In the genomic region with DNA sequence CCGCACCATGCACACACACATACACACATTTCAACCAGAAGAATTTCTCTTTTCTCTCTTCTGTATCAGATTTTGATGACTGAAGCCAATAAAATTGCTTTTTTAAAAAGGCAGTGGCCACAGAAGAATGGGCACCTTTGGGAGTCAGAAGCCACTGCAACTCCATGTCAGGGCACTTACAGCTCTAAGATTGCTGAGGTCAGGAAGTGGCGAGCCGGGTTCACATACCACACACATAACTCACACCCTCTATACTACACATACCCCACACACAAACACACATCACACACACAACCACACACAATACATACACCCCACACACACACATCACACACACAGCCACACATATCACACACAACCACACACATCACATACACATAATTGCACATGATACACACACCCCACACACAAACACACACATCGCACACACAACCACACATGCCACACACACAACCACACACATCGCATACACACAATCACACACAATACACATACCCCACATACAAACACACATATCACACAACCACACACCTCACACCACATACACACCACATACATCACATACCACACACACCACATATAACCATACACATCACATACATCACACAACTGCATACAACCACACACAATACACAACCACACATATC, we compare ENCODE assay signal across 1 cellular context.
TF ChIP-seq lines count a peak whose summit lies in the region.

No MANE protein-coding gene starts in this region.

TF ChIP-seq in HEK293, 187 proteins besides CTCF, POLR2A, EP300 and RAD21 (continued from another document and continues in another):
- TF ChIP-seq, protein P1, sequence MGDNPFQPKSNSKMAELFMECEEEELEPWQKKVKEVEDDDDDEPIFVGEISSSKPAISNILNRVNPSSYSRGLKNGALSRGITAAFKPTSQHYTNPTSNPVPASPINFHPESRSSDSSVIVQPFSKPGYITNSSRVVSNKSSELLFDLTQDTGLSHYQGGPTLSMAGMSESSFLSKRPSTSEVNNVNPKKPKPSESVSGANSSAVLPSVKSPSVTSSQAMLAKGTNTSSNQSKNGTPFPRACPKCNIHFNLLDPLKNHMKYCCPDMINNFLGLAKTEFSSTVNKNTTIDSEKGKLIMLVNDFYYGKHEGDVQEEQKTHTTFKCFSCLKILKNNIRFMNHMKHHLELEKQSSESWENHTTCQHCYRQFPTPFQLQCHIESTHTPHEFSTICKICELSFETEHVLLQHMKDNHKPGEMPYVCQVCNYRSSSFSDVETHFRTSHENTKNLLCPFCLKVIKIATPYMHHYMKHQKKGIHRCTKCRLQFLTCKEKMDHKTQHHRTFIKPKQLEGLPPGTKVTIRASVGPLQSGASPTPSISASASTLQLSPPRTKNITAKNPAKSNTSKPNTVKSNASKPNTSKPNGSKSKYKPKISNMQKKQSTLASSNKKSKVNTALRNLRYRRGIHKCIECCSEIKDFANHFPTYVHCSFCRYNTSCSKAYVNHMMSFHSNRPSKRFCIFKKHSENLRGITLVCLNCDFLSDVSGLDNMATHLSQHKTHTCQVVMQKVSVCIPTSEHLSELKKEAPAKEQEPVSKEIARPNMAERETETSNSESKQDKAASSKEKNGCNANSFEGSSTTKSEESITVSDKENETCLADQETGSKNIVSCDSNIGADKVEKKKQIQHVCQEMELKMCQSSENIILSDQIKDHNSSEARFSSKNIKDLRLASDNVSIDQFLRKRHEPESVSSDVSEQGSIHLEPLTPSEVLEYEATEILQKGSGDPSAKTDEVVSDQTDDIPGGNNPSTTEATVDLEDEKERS (tag by site-specific recombination; IDR thresholded peaks at IDR 0.05): no peak
- peak; percentile 59 for TF ChIP-seq MYNN (tag by site-specific recombination; IDR thresholded peaks at IDR 0.05; ENCODE audit: borderline replicate concordance)
- TF ChIP-seq, protein P2, sequence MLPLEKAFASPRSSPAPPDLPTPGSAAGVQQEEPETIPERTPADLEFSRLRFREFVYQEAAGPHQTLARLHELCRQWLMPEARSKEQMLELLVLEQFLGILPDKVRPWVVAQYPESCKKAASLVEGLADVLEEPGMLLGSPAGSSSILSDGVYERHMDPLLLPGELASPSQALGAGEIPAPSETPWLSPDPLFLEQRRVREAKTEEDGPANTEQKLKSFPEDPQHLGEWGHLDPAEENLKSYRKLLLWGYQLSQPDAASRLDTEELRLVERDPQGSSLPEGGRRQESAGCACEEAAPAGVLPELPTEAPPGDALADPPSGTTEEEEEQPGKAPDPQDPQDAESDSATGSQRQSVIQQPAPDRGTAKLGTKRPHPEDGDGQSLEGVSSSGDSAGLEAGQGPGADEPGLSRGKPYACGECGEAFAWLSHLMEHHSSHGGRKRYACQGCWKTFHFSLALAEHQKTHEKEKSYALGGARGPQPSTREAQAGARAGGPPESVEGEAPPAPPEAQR (tag by site-specific recombination; IDR thresholded peaks at IDR 0.05): no peak
- no peak for TF ChIP-seq SCRT2 (tag by site-specific recombination; IDR thresholded peaks at IDR 0.05)
- TF ChIP-seq, protein P3, sequence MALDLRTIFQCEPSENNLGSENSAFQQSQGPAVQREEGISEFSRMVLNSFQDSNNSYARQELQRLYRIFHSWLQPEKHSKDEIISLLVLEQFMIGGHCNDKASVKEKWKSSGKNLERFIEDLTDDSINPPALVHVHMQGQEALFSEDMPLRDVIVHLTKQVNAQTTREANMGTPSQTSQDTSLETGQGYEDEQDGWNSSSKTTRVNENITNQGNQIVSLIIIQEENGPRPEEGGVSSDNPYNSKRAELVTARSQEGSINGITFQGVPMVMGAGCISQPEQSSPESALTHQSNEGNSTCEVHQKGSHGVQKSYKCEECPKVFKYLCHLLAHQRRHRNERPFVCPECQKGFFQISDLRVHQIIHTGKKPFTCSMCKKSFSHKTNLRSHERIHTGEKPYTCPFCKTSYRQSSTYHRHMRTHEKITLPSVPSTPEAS (tag by site-specific recombination; IDR thresholded peaks at IDR 0.05): peak; percentile 38; the same call in 1 of the 2 replicates
- TF ChIP-seq ZFP37 (tag by site-specific recombination; IDR thresholded peaks at IDR 0.05): no peak
- no peak for TF ChIP-seq ZNF529 (tag by site-specific recombination; IDR thresholded peaks at IDR 0.05; ENCODE audit: insufficient replicate concordance)
- no peak for TF ChIP-seq ZNF596 (tag by site-specific recombination; IDR thresholded peaks at IDR 0.05)
- TF ChIP-seq SALL2 (tag by site-specific recombination; IDR thresholded peaks at IDR 0.05; ENCODE audit: borderline replicate concordance): no peak; the same call in 1 of the 2 replicates
- no peak for TF ChIP-seq ZNF24 (tag by site-specific recombination; IDR thresholded peaks at IDR 0.05)
- TF ChIP-seq, protein P4, sequence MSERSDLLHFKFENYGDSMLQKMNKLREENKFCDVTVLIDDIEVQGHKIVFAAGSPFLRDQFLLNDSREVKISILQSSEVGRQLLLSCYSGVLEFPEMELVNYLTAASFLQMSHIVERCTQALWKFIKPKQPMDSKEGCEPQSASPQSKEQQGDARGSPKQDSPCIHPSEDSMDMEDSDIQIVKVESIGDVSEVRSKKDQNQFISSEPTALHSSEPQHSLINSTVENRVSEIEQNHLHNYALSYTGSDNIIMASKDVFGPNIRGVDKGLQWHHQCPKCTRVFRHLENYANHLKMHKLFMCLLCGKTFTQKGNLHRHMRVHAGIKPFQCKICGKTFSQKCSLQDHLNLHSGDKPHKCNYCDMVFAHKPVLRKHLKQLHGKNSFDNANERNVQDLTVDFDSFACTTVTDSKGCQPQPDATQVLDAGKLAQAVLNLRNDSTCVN (tag by site-specific recombination; optimal IDR thresholded peaks at IDR 0.05): peak; percentile 29
- peak; percentile 70; the same call in 1 of the 2 replicates for TF ChIP-seq ZNF175 (tag by site-specific recombination; IDR thresholded peaks at IDR 0.05)
- no peak for TF ChIP-seq ZNF561 (tag by site-specific recombination; IDR thresholded peaks at IDR 0.05; ENCODE audit: borderline replicate concordance)
- TF ChIP-seq ZNF768 (tag by site-specific recombination; IDR thresholded peaks at IDR 0.05): no peak; the same call in 1 of the 2 replicates
- no peak; the same call in 1 of the 2 replicates for TF ChIP-seq ZNF2 (tag by site-specific recombination; IDR thresholded peaks at IDR 0.05)
- TF ChIP-seq SETDB1 (IDR thresholded peaks at IDR 0.05; ENCODE audit: insufficient read length, low read length): no peak
- TF ChIP-seq FEZF1 (tag by site-specific recombination; IDR thresholded peaks at IDR 0.05): no peak
- TF ChIP-seq, protein P5, sequence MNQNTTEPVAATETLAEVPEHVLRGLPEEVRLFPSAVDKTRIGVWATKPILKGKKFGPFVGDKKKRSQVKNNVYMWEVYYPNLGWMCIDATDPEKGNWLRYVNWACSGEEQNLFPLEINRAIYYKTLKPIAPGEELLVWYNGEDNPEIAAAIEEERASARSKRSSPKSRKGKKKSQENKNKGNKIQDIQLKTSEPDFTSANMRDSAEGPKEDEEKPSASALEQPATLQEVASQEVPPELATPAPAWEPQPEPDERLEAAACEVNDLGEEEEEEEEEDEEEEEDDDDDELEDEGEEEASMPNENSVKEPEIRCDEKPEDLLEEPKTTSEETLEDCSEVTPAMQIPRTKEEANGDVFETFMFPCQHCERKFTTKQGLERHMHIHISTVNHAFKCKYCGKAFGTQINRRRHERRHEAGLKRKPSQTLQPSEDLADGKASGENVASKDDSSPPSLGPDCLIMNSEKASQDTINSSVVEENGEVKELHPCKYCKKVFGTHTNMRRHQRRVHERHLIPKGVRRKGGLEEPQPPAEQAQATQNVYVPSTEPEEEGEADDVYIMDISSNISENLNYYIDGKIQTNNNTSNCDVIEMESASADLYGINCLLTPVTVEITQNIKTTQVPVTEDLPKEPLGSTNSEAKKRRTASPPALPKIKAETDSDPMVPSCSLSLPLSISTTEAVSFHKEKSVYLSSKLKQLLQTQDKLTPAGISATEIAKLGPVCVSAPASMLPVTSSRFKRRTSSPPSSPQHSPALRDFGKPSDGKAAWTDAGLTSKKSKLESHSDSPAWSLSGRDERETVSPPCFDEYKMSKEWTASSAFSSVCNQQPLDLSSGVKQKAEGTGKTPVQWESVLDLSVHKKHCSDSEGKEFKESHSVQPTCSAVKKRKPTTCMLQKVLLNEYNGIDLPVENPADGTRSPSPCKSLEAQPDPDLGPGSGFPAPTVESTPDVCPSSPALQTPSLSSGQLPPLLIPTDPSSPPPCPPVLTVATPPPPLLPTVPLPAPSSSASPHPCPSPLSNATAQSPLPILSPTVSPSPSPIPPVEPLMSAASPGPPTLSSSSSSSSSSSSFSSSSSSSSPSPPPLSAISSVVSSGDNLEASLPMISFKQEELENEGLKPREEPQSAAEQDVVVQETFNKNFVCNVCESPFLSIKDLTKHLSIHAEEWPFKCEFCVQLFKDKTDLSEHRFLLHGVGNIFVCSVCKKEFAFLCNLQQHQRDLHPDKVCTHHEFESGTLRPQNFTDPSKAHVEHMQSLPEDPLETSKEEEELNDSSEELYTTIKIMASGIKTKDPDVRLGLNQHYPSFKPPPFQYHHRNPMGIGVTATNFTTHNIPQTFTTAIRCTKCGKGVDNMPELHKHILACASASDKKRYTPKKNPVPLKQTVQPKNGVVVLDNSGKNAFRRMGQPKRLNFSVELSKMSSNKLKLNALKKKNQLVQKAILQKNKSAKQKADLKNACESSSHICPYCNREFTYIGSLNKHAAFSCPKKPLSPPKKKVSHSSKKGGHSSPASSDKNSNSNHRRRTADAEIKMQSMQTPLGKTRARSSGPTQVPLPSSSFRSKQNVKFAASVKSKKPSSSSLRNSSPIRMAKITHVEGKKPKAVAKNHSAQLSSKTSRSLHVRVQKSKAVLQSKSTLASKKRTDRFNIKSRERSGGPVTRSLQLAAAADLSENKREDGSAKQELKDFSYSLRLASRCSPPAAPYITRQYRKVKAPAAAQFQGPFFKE (tag by site-specific recombination; IDR thresholded peaks at IDR 0.05; ENCODE audit: borderline replicate concordance): peak; percentile 92
- peak; percentile 18; the same call in 1 of the 2 replicates for TF ChIP-seq ZNF514 (tag by site-specific recombination; IDR thresholded peaks at IDR 0.05)
- no peak for TF ChIP-seq MZF1 (tag by site-specific recombination; IDR thresholded peaks at IDR 0.05; ENCODE audit: borderline replicate concordance)
- TF ChIP-seq, protein P6, sequence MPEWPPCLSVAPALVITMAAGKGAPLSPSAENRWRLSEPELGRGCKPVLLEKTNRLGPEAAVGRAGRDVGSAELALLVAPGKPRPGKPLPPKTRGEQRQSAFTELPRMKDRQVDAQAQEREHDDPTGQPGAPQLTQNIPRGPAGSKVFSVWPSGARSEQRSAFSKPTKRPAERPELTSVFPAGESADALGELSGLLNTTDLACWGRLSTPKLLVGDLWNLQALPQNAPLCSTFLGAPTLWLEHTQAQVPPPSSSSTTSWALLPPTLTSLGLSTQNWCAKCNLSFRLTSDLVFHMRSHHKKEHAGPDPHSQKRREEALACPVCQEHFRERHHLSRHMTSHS (tag by site-specific recombination; IDR thresholded peaks at IDR 0.05): 0 out of 2 replicates have a peak, but pooled peaks have one; percentile 10
- TF ChIP-seq TCF7L2 (IDR thresholded peaks at IDR 0.05; ENCODE audit: borderline replicate concordance, low read depth, low read length): no peak
- TF ChIP-seq, protein P7, sequence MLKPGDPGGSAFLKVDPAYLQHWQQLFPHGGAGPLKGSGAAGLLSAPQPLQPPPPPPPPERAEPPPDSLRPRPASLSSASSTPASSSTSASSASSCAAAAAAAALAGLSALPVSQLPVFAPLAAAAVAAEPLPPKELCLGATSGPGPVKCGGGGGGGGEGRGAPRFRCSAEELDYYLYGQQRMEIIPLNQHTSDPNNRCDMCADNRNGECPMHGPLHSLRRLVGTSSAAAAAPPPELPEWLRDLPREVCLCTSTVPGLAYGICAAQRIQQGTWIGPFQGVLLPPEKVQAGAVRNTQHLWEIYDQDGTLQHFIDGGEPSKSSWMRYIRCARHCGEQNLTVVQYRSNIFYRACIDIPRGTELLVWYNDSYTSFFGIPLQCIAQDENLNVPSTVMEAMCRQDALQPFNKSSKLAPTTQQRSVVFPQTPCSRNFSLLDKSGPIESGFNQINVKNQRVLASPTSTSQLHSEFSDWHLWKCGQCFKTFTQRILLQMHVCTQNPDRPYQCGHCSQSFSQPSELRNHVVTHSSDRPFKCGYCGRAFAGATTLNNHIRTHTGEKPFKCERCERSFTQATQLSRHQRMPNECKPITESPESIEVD (tag by site-specific recombination; IDR thresholded peaks at IDR 0.05): no peak
- TF ChIP-seq, protein P8, sequence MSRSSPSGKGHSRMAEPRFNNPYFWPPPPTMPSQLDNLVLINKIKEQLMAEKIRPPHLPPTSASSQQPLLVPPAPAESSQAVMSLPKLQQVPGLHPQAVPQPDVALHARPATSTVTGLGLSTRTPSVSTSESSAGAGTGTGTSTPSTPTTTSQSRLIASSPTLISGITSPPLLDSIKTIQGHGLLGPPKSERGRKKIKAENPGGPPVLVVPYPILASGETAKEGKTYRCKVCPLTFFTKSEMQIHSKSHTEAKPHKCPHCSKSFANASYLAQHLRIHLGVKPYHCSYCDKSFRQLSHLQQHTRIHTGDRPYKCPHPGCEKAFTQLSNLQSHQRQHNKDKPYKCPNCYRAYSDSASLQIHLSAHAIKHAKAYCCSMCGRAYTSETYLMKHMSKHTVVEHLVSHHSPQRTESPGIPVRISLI (tag by site-specific recombination; IDR thresholded peaks at IDR 0.05): no peak
- no peak for TF ChIP-seq ZBTB17 (tag by site-specific recombination; IDR thresholded peaks at IDR 0.05)
- TF ChIP-seq, protein P9, sequence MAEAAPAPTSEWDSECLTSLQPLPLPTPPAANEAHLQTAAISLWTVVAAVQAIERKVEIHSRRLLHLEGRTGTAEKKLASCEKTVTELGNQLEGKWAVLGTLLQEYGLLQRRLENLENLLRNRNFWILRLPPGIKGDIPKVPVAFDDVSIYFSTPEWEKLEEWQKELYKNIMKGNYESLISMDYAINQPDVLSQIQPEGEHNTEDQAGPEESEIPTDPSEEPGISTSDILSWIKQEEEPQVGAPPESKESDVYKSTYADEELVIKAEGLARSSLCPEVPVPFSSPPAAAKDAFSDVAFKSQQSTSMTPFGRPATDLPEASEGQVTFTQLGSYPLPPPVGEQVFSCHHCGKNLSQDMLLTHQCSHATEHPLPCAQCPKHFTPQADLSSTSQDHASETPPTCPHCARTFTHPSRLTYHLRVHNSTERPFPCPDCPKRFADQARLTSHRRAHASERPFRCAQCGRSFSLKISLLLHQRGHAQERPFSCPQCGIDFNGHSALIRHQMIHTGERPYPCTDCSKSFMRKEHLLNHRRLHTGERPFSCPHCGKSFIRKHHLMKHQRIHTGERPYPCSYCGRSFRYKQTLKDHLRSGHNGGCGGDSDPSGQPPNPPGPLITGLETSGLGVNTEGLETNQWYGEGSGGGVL (tag by site-specific recombination; IDR thresholded peaks at IDR 0.05): no peak; the same call in none of the 2 replicates
- TF ChIP-seq ZNF623 (tag by site-specific recombination; IDR thresholded peaks at IDR 0.05): no peak
- no peak for TF ChIP-seq ZBTB1 (tag by site-specific recombination; IDR thresholded peaks at IDR 0.05)
- TF ChIP-seq, protein P10, sequence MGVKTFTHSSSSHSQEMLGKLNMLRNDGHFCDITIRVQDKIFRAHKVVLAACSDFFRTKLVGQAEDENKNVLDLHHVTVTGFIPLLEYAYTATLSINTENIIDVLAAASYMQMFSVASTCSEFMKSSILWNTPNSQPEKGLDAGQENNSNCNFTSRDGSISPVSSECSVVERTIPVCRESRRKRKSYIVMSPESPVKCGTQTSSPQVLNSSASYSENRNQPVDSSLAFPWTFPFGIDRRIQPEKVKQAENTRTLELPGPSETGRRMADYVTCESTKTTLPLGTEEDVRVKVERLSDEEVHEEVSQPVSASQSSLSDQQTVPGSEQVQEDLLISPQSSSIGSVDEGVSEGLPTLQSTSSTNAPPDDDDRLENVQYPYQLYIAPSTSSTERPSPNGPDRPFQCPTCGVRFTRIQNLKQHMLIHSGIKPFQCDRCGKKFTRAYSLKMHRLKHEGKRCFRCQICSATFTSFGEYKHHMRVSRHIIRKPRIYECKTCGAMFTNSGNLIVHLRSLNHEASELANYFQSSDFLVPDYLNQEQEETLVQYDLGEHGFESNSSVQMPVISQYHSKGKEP (tag by site-specific recombination; IDR thresholded peaks at IDR 0.05): no peak
